In the genomic region with DNA sequence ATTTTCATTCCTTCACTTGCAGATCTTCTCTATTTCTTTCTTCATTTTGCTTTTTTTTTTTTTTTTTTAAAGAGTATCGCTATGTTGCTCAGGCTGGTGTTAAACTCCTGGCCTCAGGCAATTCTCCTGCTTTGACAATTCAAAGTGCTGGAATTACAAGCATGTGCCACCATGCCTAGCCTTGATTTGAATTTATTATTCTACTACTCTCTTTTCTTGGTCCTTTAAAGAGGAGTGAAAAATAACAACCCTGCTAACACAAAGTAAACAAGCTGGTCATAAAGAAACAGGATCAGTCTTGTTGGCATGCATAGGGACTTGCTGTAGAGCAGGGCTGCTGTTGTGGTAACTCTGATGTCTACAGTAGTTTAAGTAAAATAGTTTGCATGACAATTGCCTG, we compare ENCODE assay signal across 23 cellular contexts.
DNase-seq lines count a peak whose midpoint lies in the region; ATAC-seq and TF ChIP-seq lines count a peak whose summit lies in the region.
"Had no signal": no experiment of that assay in that cellular context is flagged by ENCODE, and none has a peak within 500 bp of the region (broad histone marks: within the 10 kb centered on the region; RNA-seq: fewer than 3 reads in every experiment).

No MANE protein-coding gene starts in this region.

- POLR2A ChIA-PET in HEK293 (lab: Yijun Ruan, JAX) = no interaction called here

- TF ChIP-seq CTCF in HEK293 (tag by site-specific recombination; IDR thresholded peaks at IDR 0.05) = no peak
- TF ChIP-seq CTCF in foreskin keratinocyte (conservative IDR thresholded peaks at IDR 0.05) = no peak

- H3K4me1 ChIP-seq in HEK293 (ENCODE audit: control insufficient read depth, insufficient read depth, low read length) = peaks cover 5% of the 10 kb centered on the region; the same call in 1 of the 2 replicates
- peaks cover 9% of the 10 kb centered on the region; the same call in 1 of the 2 replicates for H3K4me1 ChIP-seq in SJCRH30
- no peaks in the 10 kb centered on the region for H3K4me1 ChIP-seq in foreskin keratinocyte
- H3K4me1 ChIP-seq: heart left ventricle, Peyer's patch, prostate gland, suprapubic skin had no signal

- CTCF ChIA-PET in HEK293 (lab: Yijun Ruan, JAX) = no interaction called here

- H3K27me3 ChIP-seq in SJCRH30 = no peaks in the 10 kb centered on the region
- H3K27me3 ChIP-seq in foreskin keratinocyte = no peaks in the 10 kb centered on the region
- H3K27me3 ChIP-seq: heart left ventricle, Peyer's patch, suprapubic skin had no signal

- H3K9me3 ChIP-seq in HEK293 (ENCODE audit: control insufficient read depth, insufficient read depth, low read depth, low read length) = no peaks in the 10 kb centered on the region
- H3K9me3 ChIP-seq in SJCRH30 (replicated peaks) = 0 out of 2 replicates have a peak, but pooled peaks cover 3% of the 10 kb centered on the region
- H3K9me3 ChIP-seq: heart left ventricle, Peyer's patch, prostate gland, suprapubic skin had no signal

- ATAC-seq in foreskin keratinocyte (no peak), GM21423 (IDR thresholded peaks at IDR 0.05; ENCODE audit: unreplicated experiment) (no peak), HG03460 (IDR thresholded peaks at IDR 0.05; ENCODE audit: unreplicated experiment) (no peak)
- ATAC-seq: activated T-cell treated with anti-CD3 and anti-CD28 coated beads, Interleukin-2, amount 50 U/mL, for 4 hours; heart left ventricle; left cardiac atrium had no signal

- no peak overlapping the region for H3K4me3 ChIP-seq in HEK293 (ENCODE audit: low read depth, low read length)
- no peak overlapping the region for H3K4me3 ChIP-seq in SJCRH30
- H3K4me3 ChIP-seq: heart left ventricle, Peyer's patch, prostate gland, suprapubic skin had no signal

- H3K27ac ChIP-seq in HEK293 (ENCODE audit: extremely low read depth, low read depth, low read length) = no peak overlapping the region
- H3K27ac ChIP-seq in SJCRH30 = no peak overlapping the region
- H3K27ac ChIP-seq in foreskin keratinocyte = no peak overlapping the region
- H3K27ac ChIP-seq: C4-2B, heart left ventricle, KMS-11, Peyer's patch, prostate gland, suprapubic skin had no signal

- DNase-seq in SJCRH30 (peak; percentile 26 to 41), foreskin keratinocyte (peak; percentile 64 to 76), renal cortical epithelial cell (ENCODE audit: low read depth) (peak; percentile 85), middle frontal gyrus (ENCODE audit: extremely low spot score, low spot score) (no peak)
- DNase-seq: activated CD4-positive, alpha-beta T cell treated with anti-CD3 and anti-CD28 coated beads, Interleukin-2, amount 10 ng/mL, durations not matched to agents 7 days and 5 days; activated naive CD4-positive, alpha-beta T cell; activated T-cell treated with anti-CD3 and anti-CD28 coated beads, Interleukin-2, amount 50 U/mL, for 4 hours; DND-41; GOT3; heart left ventricle; left cardiac atrium; NCI-H2171 treated with DMSO at 0.1 percent for 48 hours; NCI-H524 treated with DMSO at 0.1 percent for 48 hours; Peyer's patch; SIG-M5; stimulated activated naive CD4-positive, alpha-beta T cell had no signal

- H3K36me3 ChIP-seq in HEK293 (ENCODE audit: control insufficient read depth in 2 of 2, insufficient read depth in 1 of 2, low read length in 2 of 2) (no peaks in the 10 kb centered on the region), SJCRH30 (no peaks in the 10 kb centered on the region)
- H3K36me3 ChIP-seq: heart left ventricle, Peyer's patch, prostate gland, suprapubic skin had no signal

TF ChIP-seq in HEK293, 187 proteins besides CTCF, POLR2A, EP300 and RAD21:
- no peak for TF ChIP-seq KLF7 (tag by site-specific recombination; IDR thresholded peaks at IDR 0.05; ENCODE audit: borderline replicate concordance)
- peak; percentile 72 for TF ChIP-seq FEZF1 (tag by site-specific recombination; IDR thresholded peaks at IDR 0.05)
- no peak for TF ChIP-seq ZNF175 (tag by site-specific recombination; IDR thresholded peaks at IDR 0.05)
- peak; percentile 86 for TF ChIP-seq WT1 (tag by site-specific recombination; IDR thresholded peaks at IDR 0.05)
- TF ChIP-seq SCRT2 (tag by site-specific recombination; IDR thresholded peaks at IDR 0.05) = no peak
- TF ChIP-seq ZSCAN18 (tag by site-specific recombination; IDR thresholded peaks at IDR 0.05) = no peak
- TF ChIP-seq ZFP3 (tag by site-specific recombination; IDR thresholded peaks at IDR 0.05; ENCODE audit: low read depth) = no peak
- TF ChIP-seq SETDB1 (IDR thresholded peaks at IDR 0.05; ENCODE audit: insufficient read length, low read length) = no peak
- no peak for TF ChIP-seq ZNF776 (tag by site-specific recombination; IDR thresholded peaks at IDR 0.05; ENCODE audit: borderline replicate concordance)
- no peak for TF ChIP-seq ZNF394 (tag by site-specific recombination; IDR thresholded peaks at IDR 0.05; ENCODE audit: borderline replicate concordance)
- no peak for TF ChIP-seq ZFP69B (tag by site-specific recombination; IDR thresholded peaks at IDR 0.05)
